Comparison of ENCODE assay signal across 8 cellular contexts in genomic region chr22:36301384-36301828, GRCh38. TPM values are rescaled to one million over a fixed set of nuclear protein-coding genes. Genes with fewer than 3 reads are reported as not detected.
A peak's percentile ranks its signal among the peaks of the same experiment; 100 is the strongest.
DNase-seq lines count a peak whose midpoint lies in the region; ATAC-seq, FAIRE-seq and TF ChIP-seq lines count a peak whose summit lies in the region.

No MANE protein-coding gene starts in this region.

- H3K4me3 ChIP-seq in A673 (ENCODE audit: low read depth, low read length, poor library complexity, severe bottlenecking) (no peak overlapping the region), bronchial epithelial cell (ENCODE audit: low read depth, low read length) (no peak overlapping the region), keratinocyte (ENCODE audit: control insufficient read depth in 2 of 3, extremely low read depth in 1 of 3, insufficient read depth in 2 of 3, low read depth in 1 of 3, low read length in 3 of 3) (no peak overlapping the region)

- H3K27me3 ChIP-seq in A673 (replicated peaks; ENCODE audit: insufficient read depth, low read depth, low read length, poor library complexity) = no peaks in the 10 kb centered on the region
- no peaks in the 10 kb centered on the region for H3K27me3 ChIP-seq in bronchial epithelial cell (ENCODE audit: control insufficient read depth, insufficient read depth, low read length)
- no peaks in the 10 kb centered on the region for H3K27me3 ChIP-seq in keratinocyte (ENCODE audit: control insufficient read depth, extremely low read depth, insufficient read depth, low read length)

- H2AFZ ChIP-seq in keratinocyte (ENCODE audit: control insufficient read depth, low read length) = no peak overlapping the region

- dilution Hi-C loops in keratinocyte (cut with MboI; ENCODE audit: extremely low pct_ligation_motif_present, low sequenced_read_pairs) = no loop called here

- no TSS peak for BruUV-seq in A673 (replicated peaks; lab: Mats Ljungman, UMichigan)

- TF ChIP-seq CTCF in A673 (conservative IDR thresholded peaks at IDR 0.05; ENCODE audit: low read depth, low read length) = peak; percentile 94
- TF ChIP-seq CTCF in bronchial epithelial cell (IDR thresholded peaks at IDR 0.05; ENCODE audit: insufficient read depth, low read length, severe bottlenecking) = peak; percentile 91
- peak; percentile 87 to 96 (median 94) for TF ChIP-seq CTCF in keratinocyte (optimal IDR thresholded peaks at IDR 0.05 in 1 of 3, IDR thresholded peaks at IDR 0.05 in 1 of 3, conservative IDR thresholded peaks at IDR 0.05 in 1 of 3; ENCODE audit: extremely low read depth in 1 of 3, insufficient read depth in 2 of 3, low read length in 3 of 3)

- intact Hi-C loops in A673 (cut with micrococcal nuclease; ENCODE audit: unreplicated experiment) = loop anchor here (1.0 kb wide), 1 partner anchor 169 kb away; no protein-coding TSS in a partner anchor

- peak; percentile 89 for FAIRE-seq in bronchial epithelial cell (lab: Jason Lieb, UNC)
- FAIRE-seq in keratinocyte (lab: Jason Lieb, UNC) = peak; percentile 86

- CTCF ChIA-PET in A673 (lab: Charles Lee) = interaction anchor here (0.7 to 1.6 kb wide), 4 partner anchors 15 to 185 kb away, joined by 3 to 15 read pairs (median 4); no protein-coding TSS in a partner anchor

- H3K9ac ChIP-seq in keratinocyte (ENCODE audit: control insufficient read depth, extremely low read depth, insufficient read depth, low read length) = no peak overlapping the region

- peaks cover 47% of the 10 kb centered on the region for H4K20me1 ChIP-seq in keratinocyte (ENCODE audit: control insufficient read depth, extremely low read depth, insufficient read depth, low read length)

- H3K9me3 ChIP-seq in A673 (ENCODE audit: low read depth, low read length, poor library complexity, severe bottlenecking) (no peaks in the 10 kb centered on the region), keratinocyte (ENCODE audit: control insufficient read depth, low read depth, low read length) (no peaks in the 10 kb centered on the region)

- POLR2A ChIA-PET in A673 (lab: Charles Lee; ENCODE audit: low non-redundant PET) = no interaction called here

- H3K9me1 ChIP-seq in keratinocyte (ENCODE audit: control insufficient read depth, extremely low read depth, insufficient read depth, low read length) = no peaks in the 10 kb centered on the region

- H3K27ac ChIP-seq in A673 (ENCODE audit: low read depth, low read length, poor library complexity, severe bottlenecking) (no peak overlapping the region), keratinocyte (ENCODE audit: control insufficient read depth, insufficient read depth, low read length) (no peak overlapping the region)

- ATAC-seq in GM19023 (IDR thresholded peaks at IDR 0.05; ENCODE audit: unreplicated experiment) = peak; percentile 54
- peak; percentile 85 to 88 for ATAC-seq in activated CD4-positive, CD25-positive, alpha-beta regulatory T cell treated with anti-CD3 and anti-CD28 coated beads, Interleukin-2, amount 50 U/mL, for 24 hours
- ATAC-seq in HG03460 (IDR thresholded peaks at IDR 0.05; ENCODE audit: unreplicated experiment) = no peak

- DNase-seq in A673 (ENCODE audit: low spot score) (peak; percentile 70), NCI-H2171 (lab: John Stamatoyannopoulos, UW) (peak; percentile 50), bronchial epithelial cell (ENCODE audit: low read depth) (peak; percentile 59), keratinocyte (ENCODE audit: low read depth, low spot score) (no peak)
- DNase-seq in stimulated activated CD4-positive, alpha-beta T cell treated with anti-CD3 and anti-CD28 coated beads, Interleukin-1b, Interleukin-23, amount 100 ng/mL, for 48 hours = peak; percentile 79

- no peak overlapping the region for H3K4me2 ChIP-seq in keratinocyte (ENCODE audit: control insufficient read depth, extremely low read depth, insufficient read depth, low read depth, low read length)

- H3K36me3 ChIP-seq in A673 (ENCODE audit: insufficient read depth, low read length, poor library complexity, severe bottlenecking) (peaks cover 82% of the 10 kb centered on the region), bronchial epithelial cell (ENCODE audit: control insufficient read depth, insufficient read depth, low read length) (peaks cover 89% of the 10 kb centered on the region), keratinocyte (ENCODE audit: control insufficient read depth in 2 of 2, extremely low read depth in 1 of 2, insufficient read depth in 2 of 2, low read length in 2 of 2) (peaks cover 84 to 87% of the 10 kb centered on the region in 2 experiments)

- H3K4me1 ChIP-seq in A673 (ENCODE audit: insufficient read depth, low read length, poor library complexity, severe bottlenecking) (no peaks in the 10 kb centered on the region), keratinocyte (ENCODE audit: control insufficient read depth, extremely low read depth, insufficient read depth, low read length) (no peaks in the 10 kb centered on the region)

- H3K79me2 ChIP-seq in keratinocyte (ENCODE audit: control insufficient read depth, insufficient read depth, low read length) = peaks cover 86% of the 10 kb centered on the region

RNA-seq across cellular contexts. Expression of gene APOL1, which starts 48.5 kb away (rescaled TPM):
- 0.30 and 0.87 TPM in 2 replicates for total RNA-seq in A673 (2021)
- 1.8 and 3.1 TPM in 2 replicates for total RNA-seq in bronchial epithelial cell
- 3.0 to 4.1 TPM (median 3.7 TPM) in 3 replicates for polyA plus RNA-seq in keratinocyte
- polyA plus RNA-seq in keratinocyte (2011; ENCODE audit: low read depth) = 0.92 TPM
- 1.2 and 1.5 TPM in 2 replicates for polyA plus RNA-seq in keratinocyte (2011; cell fraction: cytosol; rRNA removed)
- polyA plus RNA-seq in keratinocyte (2011; cell fraction: nucleus; rRNA removed) = 9.8 and 11.2 TPM in 2 replicates
- 1.5 and 4.9 TPM in 2 replicates for polyA plus RNA-seq in keratinocyte (2012; ENCODE audit: low replicate concordance)
- polyA minus RNA-seq in keratinocyte = 3.8 to 7.7 TPM (median 3.9 TPM) in 3 replicates
- polyA minus RNA-seq in keratinocyte (2011; cell fraction: cytosol; rRNA and poly(A)+ RNA removed) = not detected
- polyA minus RNA-seq in keratinocyte (2011; cell fraction: nucleus; rRNA and poly(A)+ RNA removed) = 4.0 and 6.5 TPM in 2 replicates
